Comparison of ENCODE assay signal across 18 cellular contexts in the genomic region with DNA sequence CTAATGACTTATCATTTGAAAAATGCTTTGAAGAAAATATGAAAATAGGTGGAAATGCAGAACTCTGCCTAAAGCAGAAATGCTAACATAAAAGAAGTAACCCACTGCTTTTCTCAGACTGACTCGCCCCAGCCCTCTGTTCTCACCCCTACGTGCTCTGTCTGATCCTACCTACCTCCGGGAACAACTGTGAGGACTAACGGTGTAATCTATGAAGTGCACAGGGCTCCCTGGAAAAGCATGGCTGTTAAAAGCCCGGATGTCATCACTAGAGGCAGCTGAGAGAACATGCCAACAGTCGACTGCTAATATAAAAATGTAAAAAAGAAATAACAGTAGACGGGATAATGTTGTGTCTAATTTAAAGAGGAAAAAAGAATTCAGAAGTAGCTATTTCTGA.
"Had no signal": no experiment of that assay in that cellular context is flagged by ENCODE, and none has a peak within 500 bp of the region (broad histone marks: within the 10 kb centered on the region; RNA-seq: fewer than 3 reads in every experiment).

No MANE protein-coding gene starts in this region.

- H3K79me2 ChIP-seq: parathyroid adenoma had no signal

- H3K4me3 ChIP-seq: lung, skin epidermis, transverse colon had no signal

- H3K4me1 ChIP-seq: parathyroid adenoma had no signal

- H3K36me3 ChIP-seq: transverse colon had no signal

- H3K9ac ChIP-seq: parathyroid adenoma had no signal

- H2AFZ ChIP-seq: parathyroid adenoma had no signal

- H3K9me3 ChIP-seq: transverse colon had no signal

- H3K27me3 ChIP-seq: transverse colon had no signal

- ATAC-seq: activated T-cell treated with anti-CD3 and anti-CD28 coated beads, Interleukin-2, amount 50 U/mL, for 72 hours; esophagus mucosa had no signal

- DNase-seq: activated CD4-positive, alpha-beta T cell treated with anti-CD3 and anti-CD28 coated beads, Interleukin-2, amount 10 ng/mL, durations not matched to agents 7 days and 5 days; activated CD4-positive, CD25-positive, alpha-beta regulatory T cell; activated CD8-positive, alpha-beta memory T cell treated with anti-CD3 and anti-CD28 coated beads, Interleukin-2, amount 50 U/mL, for 48 hours; activated gamma-delta T cell treated with Interleukin-2 at 50 U/mL for 16 hours; activated T-cell treated with anti-CD3 and anti-CD28 coated beads, Interleukin-2, amount 50 U/mL, for 72 hours; immature natural killer cell; left cardiac atrium; naive B cell; retina; stimulated activated CD4-positive, alpha-beta T cell treated with anti-CD3 and anti-CD28 coated beads, Interleukin-4, amount 100 ng/mL, for 4 hours; stimulated activated CD8-positive, alpha-beta memory T cell treated with anti-CD3 and anti-CD28 coated beads, Interleukin-4, amount 100 ng/mL, for 48 hours; stimulated activated naive CD4-positive, alpha-beta T cell treated with Interleukin-2 at 50 U/mL for 16 hours; substantia nigra; transverse colon had no signal

- H3K27ac ChIP-seq: parathyroid adenoma, skin epidermis, transverse colon had no signal
